In the genomic region with DNA sequence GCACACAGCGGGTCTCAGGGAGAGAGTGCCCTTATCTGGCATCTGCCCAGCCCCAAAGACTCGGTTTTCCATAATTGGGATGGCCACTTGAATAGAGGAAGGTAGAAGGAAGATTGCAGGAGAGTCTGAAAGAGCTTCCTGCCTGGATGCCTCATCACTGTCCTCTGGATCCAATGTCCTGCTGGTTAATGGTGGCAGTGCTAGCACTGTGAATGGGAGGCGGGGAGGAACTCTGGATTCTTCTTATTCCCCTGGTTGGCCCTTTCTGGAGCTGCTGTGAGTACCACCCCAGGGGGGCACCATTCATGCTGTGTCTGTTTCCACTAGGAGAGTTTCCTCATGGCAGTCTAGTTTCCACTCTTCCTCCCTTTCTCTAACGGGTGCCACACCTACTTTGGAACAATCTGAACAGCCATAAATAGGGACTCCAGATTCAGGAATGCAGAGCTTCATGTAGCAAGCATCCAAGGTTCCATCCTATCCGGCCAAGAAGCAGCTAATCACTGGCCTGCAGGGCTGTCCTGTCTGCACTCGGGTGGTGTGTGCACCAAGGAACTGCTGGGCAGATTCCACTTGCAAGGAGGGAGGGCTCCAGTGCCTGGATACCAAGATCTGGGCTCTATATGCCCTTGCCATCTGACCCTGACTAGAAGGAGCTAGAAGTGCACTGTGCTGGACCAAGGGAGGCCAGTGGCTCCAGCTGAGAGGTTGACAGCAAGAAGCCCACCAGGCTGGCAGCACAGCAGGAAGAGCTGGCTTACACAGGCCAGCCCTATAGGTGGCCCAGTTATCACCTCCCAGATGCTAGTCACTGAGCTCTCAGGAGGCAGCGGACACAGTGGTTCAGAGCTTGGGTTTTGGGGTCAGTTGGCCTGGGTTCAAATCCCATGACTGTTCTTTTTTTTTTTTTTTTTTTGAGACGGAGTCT, we compare ENCODE assay signal across 19 cellular contexts. TPM values are rescaled to one million over a fixed set of nuclear protein-coding genes. Genes with fewer than 3 reads are reported as not detected.
A peak's percentile ranks its signal among the peaks of the same experiment; 100 is the strongest.
DNase-seq lines count a peak whose midpoint lies in the region; ATAC-seq and TF ChIP-seq lines count a peak whose summit lies in the region.
"Had no signal": no experiment of that assay in that cellular context is flagged by ENCODE, and none has a peak within 500 bp of the region (broad histone marks: within the 10 kb centered on the region; RNA-seq: fewer than 3 reads in every experiment).

No MANE protein-coding gene starts in this region.

- 53 to 83% (median 75%) methylated on average over 7 to 8 of the region's 8 CpGs for WGBS in spleen, 5 donors

- no peak overlapping the region for H3K4me3 ChIP-seq in Peyer's patch
- H3K4me3 ChIP-seq in spleen, result no peak overlapping the region
- H3K4me3 ChIP-seq: GM12878 had no signal

- intact Hi-C loops in Right ventricle myocardium superior (cut with DNase I) (no loop called here), spleen (cut with DNase I; ENCODE audit: low total_unique reads) (loop anchor here (10.0 kb wide), 1 partner anchor 46 kb away; no protein-coding TSS in a partner anchor)

- DNase-seq in ELF-1 (ENCODE audit: low read depth, low spot score) (peak; percentile 32), Peyer's patch (peak in 2 of 3 donors; percentile 35 to 44), Right ventricle myocardium superior (peak; percentile 62), spleen (peak; percentile 27), HK-2 (ENCODE audit: unreplicated experiment) (no peak), retina (no peak)
- no peak for DNase-seq in natural killer cell treated with Interleukin-12 subunit alpha and Interleukin-12 subunit beta and Interleukin-15 and Interleukin-18, amount 100 ng/mL, for 72 hours (ENCODE audit: low spot score)
- DNase-seq: activated naive CD8-positive, alpha-beta T cell treated with anti-CD3 and anti-CD28 coated beads, Interleukin-2, amount 10 ng/mL, durations not matched to agents 7 days and 5 days; HCEC 1CT; NCI-H2029 treated with DMSO at 0.1 percent for 48 hours; stimulated activated CD4-positive, alpha-beta T cell treated with anti-CD3 and anti-CD28 coated beads, Interleukin-4, amount 100 ng/mL, for 1 hour had no signal

- H3K9me3 ChIP-seq in Peyer's patch, result peaks cover 0 to 4% (median 0%) of the 10 kb centered on the region in 4 donors
- H3K9me3 ChIP-seq in spleen, result peaks cover 0 to 6% (median 0%) of the 10 kb centered on the region in 8 donors

- H3K27ac ChIP-seq in Peyer's patch, result peak overlapping the region in 1 of 4 donors; percentile 35
- H3K27ac ChIP-seq in spleen, result peak overlapping the region in 1 of 8 donors; percentile 17
- H3K27ac ChIP-seq: parathyroid adenoma had no signal

- H3K36me3 ChIP-seq in Peyer's patch (no peaks in the 10 kb centered on the region), spleen (no peaks in the 10 kb centered on the region)

- H3K36me3 Mint-ChIP-seq in activated T-helper 17 cell treated with anti-CD3 and anti-CD28 coated beads, Interleukin-2, amount 50 U/mL, for 72 hours (ENCODE audit: low read depth), result no peaks in the 10 kb centered on the region
- no peaks in the 10 kb centered on the region for H3K36me3 Mint-ChIP-seq in natural killer cell treated with Interleukin-12 subunit alpha and Interleukin-12 subunit beta and Interleukin-15 and Interleukin-18, amount 100 ng/mL, for 72 hours
- H3K36me3 Mint-ChIP-seq: activated naive CD8-positive, alpha-beta T cell treated with anti-CD3 and anti-CD28 coated beads, Interleukin-2, amount 10 ng/mL, durations not matched to agents 7 days and 5 days had no signal

- no peak overlapping the region for H3K4me3 Mint-ChIP-seq in activated T-helper 17 cell treated with anti-CD3 and anti-CD28 coated beads, Interleukin-2, amount 50 U/mL, for 72 hours
- H3K4me3 Mint-ChIP-seq in natural killer cell treated with Interleukin-12 subunit alpha and Interleukin-12 subunit beta and Interleukin-15 and Interleukin-18, amount 100 ng/mL, for 72 hours, result no peak overlapping the region
- H3K4me3 Mint-ChIP-seq: activated naive CD8-positive, alpha-beta T cell treated with anti-CD3 and anti-CD28 coated beads, Interleukin-2, amount 10 ng/mL, durations not matched to agents 7 days and 5 days; stimulated activated naive CD8-positive, alpha-beta T cell treated with anti-CD3 and anti-CD28 coated beads, Interleukin-15, Interleukin-2, amounts not matched to agents 100 ng/mL and 50 ng/mL, for 24 hours had no signal

- peak; percentile 51 for ATAC-seq in Right ventricle myocardium superior (ENCODE audit: poor library complexity)
- no peak for ATAC-seq in activated T-helper 17 cell treated with anti-CD3 and anti-CD28 coated beads, Interleukin-2, amount 50 U/mL, for 72 hours (replicated peaks)
- ATAC-seq in natural killer cell treated with Interleukin-12 subunit alpha and Interleukin-12 subunit beta and Interleukin-15 and Interleukin-18, amount 100 ng/mL, for 72 hours, result no peak
- ATAC-seq: Panc1 had no signal

- TF ChIP-seq CTCF in Peyer's patch (IDR thresholded peaks at IDR 0.05), result no peak
- TF ChIP-seq CTCF in spleen (IDR thresholded peaks at IDR 0.05 in 8 of 11, conservative IDR thresholded peaks at IDR 0.05 in 3 of 11), result no peak

- H3K27me3 ChIP-seq in Peyer's patch (no peaks in the 10 kb centered on the region), spleen (replicated peaks in 1 of 7) (peaks cover 0 to 71% (median 16%) of the 10 kb centered on the region in 7 donors)

- H3K4me1 Mint-ChIP-seq in activated T-helper 17 cell treated with anti-CD3 and anti-CD28 coated beads, Interleukin-2, amount 50 U/mL, for 72 hours, result no peaks in the 10 kb centered on the region
- peaks cover 0 to 4% of the 10 kb centered on the region in 2 donors for H3K4me1 Mint-ChIP-seq in natural killer cell treated with Interleukin-12 subunit alpha and Interleukin-12 subunit beta and Interleukin-15 and Interleukin-18, amount 100 ng/mL, for 72 hours (ENCODE audit: low read depth in 2 of 2)

- no peak overlapping the region for H3K27ac Mint-ChIP-seq in activated T-helper 17 cell treated with anti-CD3 and anti-CD28 coated beads, Interleukin-2, amount 50 U/mL, for 72 hours
- H3K27ac Mint-ChIP-seq in natural killer cell treated with Interleukin-12 subunit alpha and Interleukin-12 subunit beta and Interleukin-15 and Interleukin-18, amount 100 ng/mL, for 72 hours, result no peak overlapping the region
- H3K27ac Mint-ChIP-seq: activated naive CD8-positive, alpha-beta T cell treated with anti-CD3 and anti-CD28 coated beads, Interleukin-2, amount 10 ng/mL, durations not matched to agents 7 days and 5 days; stimulated activated naive CD8-positive, alpha-beta T cell treated with anti-CD3 and anti-CD28 coated beads, Interleukin-15, Interleukin-2, amounts not matched to agents 100 ng/mL and 50 ng/mL, for 24 hours had no signal

- H3K4me1 ChIP-seq in Peyer's patch (peaks cover 0 to 42% (median 5%) of the 10 kb centered on the region in 4 donors), spleen (peaks cover 5 to 86% (median 51%) of the 10 kb centered on the region in 6 donors)

- TF ChIP-seq POLR2A in Peyer's patch (IDR thresholded peaks at IDR 0.05), result no peak
- TF ChIP-seq POLR2A in spleen (IDR thresholded peaks at IDR 0.05), result no peak

- peaks cover 49% of the 10 kb centered on the region for H3K27me3 Mint-ChIP-seq in activated T-helper 17 cell treated with anti-CD3 and anti-CD28 coated beads, Interleukin-2, amount 50 U/mL, for 72 hours
- peaks cover 28 to 31% of the 10 kb centered on the region in 2 donors for H3K27me3 Mint-ChIP-seq in natural killer cell treated with Interleukin-12 subunit alpha and Interleukin-12 subunit beta and Interleukin-15 and Interleukin-18, amount 100 ng/mL, for 72 hours

- no peaks in the 10 kb centered on the region for H3K9me3 Mint-ChIP-seq in activated T-helper 17 cell treated with anti-CD3 and anti-CD28 coated beads, Interleukin-2, amount 50 U/mL, for 72 hours
- H3K9me3 Mint-ChIP-seq in natural killer cell treated with Interleukin-12 subunit alpha and Interleukin-12 subunit beta and Interleukin-15 and Interleukin-18, amount 100 ng/mL, for 72 hours, result no peaks in the 10 kb centered on the region
- H3K9me3 Mint-ChIP-seq: activated naive CD8-positive, alpha-beta T cell treated with anti-CD3 and anti-CD28 coated beads, Interleukin-2, amount 10 ng/mL, durations not matched to agents 7 days and 5 days; stimulated activated naive CD8-positive, alpha-beta T cell treated with anti-CD3 and anti-CD28 coated beads, Interleukin-15, Interleukin-2, amounts not matched to agents 100 ng/mL and 50 ng/mL, for 24 hours had no signal

RNA-seq across cellular contexts. Expression of gene ATOH8, which starts 4.6 kb away (rescaled TPM):
- total RNA-seq in Peyer's patch (10 to 100 TPM in 2 of 4 donors, 1 to 10 TPM in 2; 5.3 to 35.5 (median 13.9) TPM), Right ventricle myocardium superior (25.8 TPM), spleen (10 to 100 TPM in 6 of 7 donors, 1 to 10 TPM in 1; 6.4 to 53.0 (median 18.6) TPM)
- 10 to 100 TPM in 1 of 3 donors, 1 to 10 TPM in 2; 7.2 to 17.6 (median 9.4) TPM for polyA plus RNA-seq in spleen
- not detected for total RNA-seq in activated T-helper 17 cell treated with anti-CD3 and anti-CD28 coated beads, Interleukin-2, amount 50 U/mL, for 72 hours
- total RNA-seq in natural killer cell treated with Interleukin-12 subunit alpha and Interleukin-12 subunit beta and Interleukin-15 and Interleukin-18, amount 100 ng/mL, for 72 hours, result not detected
- total RNA-seq: activated CD8-positive, alpha-beta memory T cell treated with anti-CD3 and anti-CD28 coated beads for 36 hours; activated naive CD8-positive, alpha-beta T cell treated with anti-CD3 and anti-CD28 coated beads, Interleukin-2, amount 10 ng/mL, durations not matched to agents 7 days and 5 days; GM12878 had no signal

RNA-seq across cellular contexts. Expression of gene GNLY, which starts 55.1 kb away (rescaled TPM):
- 10 to 100 TPM in 2 of 4 donors, 1 to 10 TPM in 1, not detected in 1; 1.7 to 15.3 (median 10.5) TPM for total RNA-seq in Peyer's patch
- total RNA-seq in Right ventricle myocardium superior, result 1.7 TPM
- total RNA-seq in spleen, result 10 to 100 TPM; 17.4 to 87.8 (median 42.6) TPM
- 10 to 100 TPM; 13.1 to 38.9 (median 31.5) TPM for polyA plus RNA-seq in spleen
- 10 to 100 TPM; 10.6 to 32.4 TPM for total RNA-seq in activated T-helper 17 cell treated with anti-CD3 and anti-CD28 coated beads, Interleukin-2, amount 50 U/mL, for 72 hours
- total RNA-seq in natural killer cell treated with Interleukin-12 subunit alpha and Interleukin-12 subunit beta and Interleukin-15 and Interleukin-18, amount 100 ng/mL, for 72 hours, result 100 to 1,000 TPM; 599 to 903 TPM
- total RNA-seq: dermis microvascular lymphatic vessel endothelial cell, glomerular endothelial cell had no signal

Comparison
In these comparisons a context has a peak if more than half of its experiments do, and no peak if none do; other contexts are left out.
1. DNase-seq: peak in ELF-1 (single experiment), Peyer's patch (2 of 3), Right ventricle myocardium superior (single experiment) and spleen (single experiment); none in HK-2 (single experiment), retina (single experiment) and natural killer cell treated with Interleukin-12 subunit alpha and Interleukin-12 subunit beta and Interleukin-15 and Interleukin-18, amount 100 ng/mL, for 72 hours (single experiment).
2. RNA of gene ATOH8, which starts 4.6 kb away (total RNA-seq): 25.8 TPM in Right ventricle myocardium superior (single experiment), 6.4 to 53.0 TPM in spleen and 5.3 to 35.5 TPM in Peyer's patch; not detected in natural killer cell treated with Interleukin-12 subunit alpha and Interleukin-12 subunit beta and Interleukin-15 and Interleukin-18, amount 100 ng/mL, for 72 hours and not detected in activated T-helper 17 cell treated with anti-CD3 and anti-CD28 coated beads, Interleukin-2, amount 50 U/mL, for 72 hours; every median in the first group is over 4 times any median in the second.
3. RNA of gene GNLY, which starts 55.1 kb away (total RNA-seq): 599 to 903 TPM in natural killer cell treated with Interleukin-12 subunit alpha and Interleukin-12 subunit beta and Interleukin-15 and Interleukin-18, amount 100 ng/mL, for 72 hours; 17.4 to 87.8 TPM in spleen, 10.6 to 32.4 TPM in activated T-helper 17 cell treated with anti-CD3 and anti-CD28 coated beads, Interleukin-2, amount 50 U/mL, for 72 hours, 1.7 to 15.3 TPM in Peyer's patch and 1.7 TPM in Right ventricle myocardium superior (single experiment); every median in the first group is over 4 times any median in the second.